ENCODE assay signal across 6 cellular contexts in the genomic region with DNA sequence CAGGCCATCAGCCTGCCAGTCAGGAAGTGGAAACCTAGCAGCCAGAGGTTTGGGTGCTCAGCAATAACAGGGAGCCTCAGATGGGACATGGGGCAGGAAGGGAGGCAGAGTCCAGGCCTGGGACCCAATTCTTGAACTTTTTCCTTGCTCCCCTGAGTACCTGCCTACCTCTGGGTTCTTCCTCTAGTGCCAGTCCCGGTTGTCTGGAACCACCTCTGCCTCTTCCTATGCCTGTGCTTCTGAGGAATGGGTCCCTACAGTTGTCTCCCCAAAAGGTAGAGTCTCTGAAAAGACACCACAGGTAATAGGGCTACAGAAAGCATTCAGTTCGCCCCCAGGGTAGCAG.
"Had no signal": no experiment of that assay in that cellular context is flagged by ENCODE, and none has a peak within 500 bp of the region (broad histone marks: within the 10 kb centered on the region; RNA-seq: fewer than 3 reads in every experiment).

No MANE protein-coding gene starts in this region.

- H3K9me3 ChIP-seq: HAP-1 had no signal

- DNase-seq: GM23248, GOT3, H7, HFFc6 had no signal

- H3K4me3 ChIP-seq: GM23248, HAP-1 had no signal

- H3K36me3 ChIP-seq: HAP-1 had no signal

- H3K9ac ChIP-seq: GM23248 had no signal

- H3K4me1 ChIP-seq: HAP-1 had no signal

- FAIRE-seq: HepG2 had no signal

- H3K27ac ChIP-seq: GM23248 had no signal
